Comparison of ENCODE assay signal across 9 cellular contexts in the genomic region with DNA sequence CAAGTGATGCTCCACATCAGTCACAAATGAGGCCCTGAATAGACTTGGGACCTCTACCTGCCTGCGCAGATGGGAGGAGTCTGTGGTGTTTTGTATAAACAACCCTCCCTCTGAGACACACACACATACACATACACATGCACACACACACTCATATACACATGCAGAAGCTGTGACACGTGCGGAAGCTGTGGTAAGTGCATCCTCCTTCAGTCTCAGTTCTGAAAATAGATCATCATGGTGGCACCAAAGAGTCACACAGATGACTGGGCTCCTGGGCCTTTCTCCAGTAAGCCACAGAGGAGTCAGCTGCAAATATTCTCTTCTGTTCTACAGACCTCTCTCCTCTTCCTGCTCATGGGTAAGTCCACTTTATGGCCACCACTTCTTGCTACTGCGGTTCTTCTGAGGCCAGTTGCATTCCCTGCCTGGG. TPM values are rescaled to one million over a fixed set of nuclear protein-coding genes. Genes with fewer than 3 reads are reported as not detected.
DNase-seq lines count a peak whose midpoint lies in the region; ATAC-seq lines count a peak whose summit lies in the region.
"Had no signal": no experiment of that assay in that cellular context is flagged by ENCODE, and none has a peak within 500 bp of the region (broad histone marks: within the 10 kb centered on the region; RNA-seq: fewer than 3 reads in every experiment).

A gene with protein sequence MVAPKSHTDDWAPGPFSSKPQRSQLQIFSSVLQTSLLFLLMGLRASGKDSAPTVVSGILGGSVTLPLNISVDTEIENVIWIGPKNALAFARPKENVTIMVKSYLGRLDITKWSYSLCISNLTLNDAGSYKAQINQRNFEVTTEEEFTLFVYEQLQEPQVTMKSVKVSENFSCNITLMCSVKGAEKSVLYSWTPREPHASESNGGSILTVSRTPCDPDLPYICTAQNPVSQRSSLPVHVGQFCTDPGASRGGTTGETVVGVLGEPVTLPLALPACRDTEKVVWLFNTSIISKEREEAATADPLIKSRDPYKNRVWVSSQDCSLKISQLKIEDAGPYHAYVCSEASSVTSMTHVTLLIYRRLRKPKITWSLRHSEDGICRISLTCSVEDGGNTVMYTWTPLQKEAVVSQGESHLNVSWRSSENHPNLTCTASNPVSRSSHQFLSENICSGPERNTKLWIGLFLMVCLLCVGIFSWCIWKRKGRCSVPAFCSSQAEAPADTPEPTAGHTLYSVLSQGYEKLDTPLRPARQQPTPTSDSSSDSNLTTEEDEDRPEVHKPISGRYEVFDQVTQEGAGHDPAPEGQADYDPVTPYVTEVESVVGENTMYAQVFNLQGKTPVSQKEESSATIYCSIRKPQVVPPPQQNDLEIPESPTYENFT (plus strand): TSS at position 224 of the 433 bp plus-strand sequence. CDS start 14 bp downstream, at position 238.

- peak; percentile 48 to 70 (median 58) for DNase-seq in T-helper 17 cell
- DNase-seq in stimulated activated CD8-positive, alpha-beta memory T cell treated with anti-CD3 and anti-CD28 coated beads, Interleukin-2, amount 100 ng/mL, for 48 hours (ENCODE audit: low read depth in 2 of 2), result peak; percentile 31 to 54
- DNase-seq in NCI-H446 treated with DMSO at 0.1 percent for 48 hours (lab: John Stamatoyannopoulos, UW), result no peak
- no peak for DNase-seq in putamen (ENCODE audit: low spot score)
- no peak for DNase-seq in midbrain (lab: John Stamatoyannopoulos, UW)

- ATAC-seq in GM18861 (IDR thresholded peaks at IDR 0.05; ENCODE audit: unreplicated experiment) (peak; percentile 62), HG02938 (IDR thresholded peaks at IDR 0.05; ENCODE audit: unreplicated experiment) (peak; percentile 86), T-helper 17 cell (peak; percentile 92)

- H3K9me3 ChIP-seq in T-helper 17 cell (ENCODE audit: control insufficient read depth, low read length, poor library complexity, severe bottlenecking), result no peaks in the 10 kb centered on the region
- H3K9me3 ChIP-seq in duodenal mucosa (ENCODE audit: control insufficient read depth in 1 of 2, low read length in 2 of 2), result no peaks in the 10 kb centered on the region

- H3K27ac Mint-ChIP-seq in T-helper 17 cell, result peak within 1 kb of the TSS; percentile 98

- H3K36me3 Mint-ChIP-seq in T-helper 17 cell (ENCODE audit: low read depth), result peaks cover 7% of the 10 kb centered on the region

- no peak within 1 kb of the TSS for H3K27ac ChIP-seq in duodenal mucosa (ENCODE audit: low read depth, low read length)

- peak within 1 kb of the TSS; percentile 11 to 48 for H3K4me3 ChIP-seq in duodenal mucosa (ENCODE audit: low read depth in 1 of 2, low read length in 2 of 2)

- H3K4me3 Mint-ChIP-seq in T-helper 17 cell, result peak within 1 kb of the TSS; percentile 95

- peaks cover 53% of the 10 kb centered on the region for H3K4me1 Mint-ChIP-seq in T-helper 17 cell

- no peaks in the 10 kb centered on the region for H3K36me3 ChIP-seq in duodenal mucosa (ENCODE audit: control insufficient read depth in 1 of 2, insufficient read depth in 2 of 2, low read length in 2 of 2)

- no peaks in the 10 kb centered on the region for H3K27me3 Mint-ChIP-seq in T-helper 17 cell

- peaks cover 0 to 11% of the 10 kb centered on the region in 2 donors for H3K4me1 ChIP-seq in duodenal mucosa (ENCODE audit: control insufficient read depth in 1 of 2, insufficient read depth in 2 of 2, low read length in 2 of 2)

- H3K9ac ChIP-seq in duodenal mucosa (ENCODE audit: low read depth in 1 of 2, low read length in 2 of 2), result peak within 1 kb of the TSS; percentile 12 to 29

- no peaks in the 10 kb centered on the region for H3K27me3 ChIP-seq in duodenal mucosa (ENCODE audit: control insufficient read depth in 1 of 2, insufficient read depth in 2 of 2, low read length in 2 of 2)

RNA-seq across cellular contexts. Expression of the gene that starts here (rescaled TPM):
- total RNA-seq in T-helper 17 cell, result 100 to 1,000 TPM in 1 of 2 donors, 10 to 100 TPM in 1; 96.6 to 124 TPM
- total RNA-seq: glomerular endothelial cell had no signal

Comparison
In these comparisons a context has a peak if more than half of its experiments do, and no peak if none do; other contexts are left out.
1. DNase-seq: peak in T-helper 17 cell (3 of 3) and stimulated activated CD8-positive, alpha-beta memory T cell treated with anti-CD3 and anti-CD28 coated beads, Interleukin-2, amount 100 ng/mL, for 48 hours (2 of 2); none in NCI-H446 treated with DMSO at 0.1 percent for 48 hours (single experiment), putamen (single experiment) and midbrain (single experiment).
2. Peak in every context shown above with its lines, with median percentiles within 50 percentile points of each other: ATAC-seq.